In the genomic region with DNA sequence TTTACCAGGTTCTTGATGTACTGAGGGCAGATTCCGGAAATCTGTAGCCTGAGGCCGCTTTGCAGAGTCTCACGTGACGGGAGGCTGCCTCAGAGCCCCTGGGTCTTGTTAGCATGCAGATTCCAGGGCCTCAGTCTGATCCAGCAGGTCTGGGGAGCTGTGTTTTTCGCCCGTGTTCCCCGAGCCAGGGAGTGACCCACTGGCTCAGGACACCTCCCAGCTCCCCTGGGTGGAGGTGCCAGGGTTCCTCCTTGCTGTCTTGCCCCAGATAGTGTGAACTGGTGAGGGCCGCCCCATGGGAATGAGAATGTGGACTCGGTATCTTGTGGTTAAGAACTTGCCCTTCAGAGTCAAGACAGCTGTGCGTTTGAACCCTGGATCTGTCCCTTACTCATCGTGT, we compare ENCODE assay signal across 32 cellular contexts.
DNase-seq lines count a peak whose midpoint lies in the region; ATAC-seq, FAIRE-seq and TF ChIP-seq lines count a peak whose summit lies in the region.
"Had no signal": no experiment of that assay in that cellular context is flagged by ENCODE, and none has a peak within 500 bp of the region (broad histone marks: within the 10 kb centered on the region; RNA-seq: fewer than 3 reads in every experiment).

No MANE protein-coding gene starts in this region.

- no peaks in the 10 kb centered on the region for H3K79me1 ChIP-seq in neuronal stem cell (ENCODE audit: low read depth, low read length)

- H3K4me3 ChIP-seq in breast epithelium (no peak overlapping the region), mammary epithelial cell (replicated peaks in 1 of 3; ENCODE audit: insufficient read depth in 1 of 3, low read depth in 2 of 3, low read length in 3 of 3) (no peak overlapping the region), K562 (no peak overlapping the region), neuronal stem cell (ENCODE audit: low read length in 2 of 2) (no peak overlapping the region)
- H3K4me3 ChIP-seq: GM23338, left ventricle myocardium inferior, ovary, skin epidermis, testis, vagina had no signal

- H2AFZ ChIP-seq in mammary epithelial cell (ENCODE audit: low read depth, low read length) (no peak overlapping the region), K562 (ENCODE audit: low read depth, low read length) (no peak overlapping the region), neuronal stem cell (ENCODE audit: low read length) (no peak overlapping the region)
- H2AFZ ChIP-seq: GM23338 had no signal

- no peaks in the 10 kb centered on the region for H4K20me1 ChIP-seq in mammary epithelial cell (ENCODE audit: insufficient read depth, low read length)
- no peaks in the 10 kb centered on the region for H4K20me1 ChIP-seq in K562 (replicated peaks; ENCODE audit: control insufficient read depth, insufficient read depth, low read length)

- H3K23ac ChIP-seq in neuronal stem cell (ENCODE audit: low read depth, low read length, poor library complexity), result no peak overlapping the region

- POLR2A ChIA-PET in K562 (lab: Yijun Ruan, JAX), result interaction anchor here (0.7 kb wide), 1 partner anchor 10 kb away, joined by 3 read pairs; no protein-coding TSS in a partner anchor

- no peak overlapping the region for H3K4ac ChIP-seq in neuronal stem cell (ENCODE audit: low read length)

- no peaks in the 10 kb centered on the region for H3K36me3 Mint-ChIP-seq in activated T-cell treated with anti-CD3 and anti-CD28 coated beads, Interleukin-2, amount 50 U/mL, for 72 hours (ENCODE audit: insufficient read depth in 2 of 2)
- H3K36me3 Mint-ChIP-seq: mesothelial cell of epicardium had no signal

- no peak overlapping the region for H3K14ac ChIP-seq in neuronal stem cell (ENCODE audit: low read length)

- no peak overlapping the region for H2BK120ac ChIP-seq in neuronal stem cell (ENCODE audit: low read depth, low read length)

- in situ Hi-C loops in mammary epithelial cell (cut with MboI; ENCODE audit: low sequenced_read_pairs in 2 of 2), result no loop called here
- in situ Hi-C loops in K562 (cut with MboI), result no loop called here

- no peaks in the 10 kb centered on the region for H3K9me3 Mint-ChIP-seq in activated T-cell treated with anti-CD3 and anti-CD28 coated beads, Interleukin-2, amount 50 U/mL, for 72 hours
- H3K9me3 Mint-ChIP-seq: CD4-positive, CD25-positive, alpha-beta regulatory T cell; GM23338; naive thymus-derived CD4-positive, alpha-beta T cell; stimulated activated naive B cell treated with anti-CD40 and anti-IgM and Interleukin-4, amounts not matched to agents 10 μg/mL and 1 μg/mL and 100 μg/mL, for 72 hours had no signal

- no peaks in the 10 kb centered on the region for H3K4me1 Mint-ChIP-seq in activated T-cell treated with anti-CD3 and anti-CD28 coated beads, Interleukin-2, amount 50 U/mL, for 72 hours (ENCODE audit: low read depth)
- H3K4me1 Mint-ChIP-seq: naive thymus-derived CD4-positive, alpha-beta T cell; stimulated activated naive B cell treated with anti-CD40 and anti-IgM and Interleukin-4, amounts not matched to agents 10 μg/mL and 1 μg/mL and 100 μg/mL, for 72 hours had no signal

- H3K27me3 ChIP-seq in breast epithelium, result no peaks in the 10 kb centered on the region
- no peaks in the 10 kb centered on the region for H3K27me3 ChIP-seq in mammary epithelial cell (ENCODE audit: insufficient read depth, low read length)
- peaks cover 2 to 36% of the 10 kb centered on the region in 2 experiments; a peak in 3 of 5 replicates for H3K27me3 ChIP-seq in K562 (ENCODE audit: control insufficient read depth in 2 of 2, insufficient read depth in 2 of 2, low read length in 2 of 2)
- no peaks in the 10 kb centered on the region for H3K27me3 ChIP-seq in neuronal stem cell (ENCODE audit: control insufficient read depth in 3 of 3, insufficient read depth in 3 of 3, low read depth in 1 of 3, low read length in 3 of 3)
- H3K27me3 ChIP-seq: ovary, testis, vagina had no signal

- H4K91ac ChIP-seq in neuronal stem cell (ENCODE audit: low read depth, low read length, poor library complexity), result no peak overlapping the region

- CTCF ChIA-PET in mammary epithelial cell (lab: Charles Lee; ENCODE audit: low non-redundant PET), result no interaction called here
- CTCF ChIA-PET in K562 (lab: Yijun Ruan, JAX; ENCODE audit: low intra/inter-chr PET ratio), result no interaction called here

- no peak for FAIRE-seq in K562 (lab: Jason Lieb, UNC)
- FAIRE-seq: colon had no signal

- no peak for TF ChIP-seq CTCF in breast epithelium (IDR thresholded peaks at IDR 0.05)
- no peak for TF ChIP-seq CTCF in mammary epithelial cell (conservative IDR thresholded peaks at IDR 0.05 in 1 of 2, IDR thresholded peaks at IDR 0.05 in 1 of 2; ENCODE audit: extremely low read depth in 1 of 2, insufficient read depth in 1 of 2, low read depth in 1 of 2, low read length in 2 of 2)
- TF ChIP-seq CTCF in K562 (IDR thresholded peaks at IDR 0.05 in 2 of 3, conservative IDR thresholded peaks at IDR 0.05 in 1 of 3; ENCODE audit: insufficient read depth in 2 of 3, low read depth in 1 of 3, low read length in 3 of 3), result no peak

- H3K9me3 ChIP-seq in breast epithelium, result no peaks in the 10 kb centered on the region
- H3K9me3 ChIP-seq in mammary epithelial cell (replicated peaks; ENCODE audit: insufficient read depth, low read length), result no peaks in the 10 kb centered on the region
- no peaks in the 10 kb centered on the region for H3K9me3 ChIP-seq in K562 (replicated peaks; ENCODE audit: control insufficient read depth, insufficient read depth, low read depth, low read length)
- H3K9me3 ChIP-seq in neuronal stem cell (replicated peaks in 1 of 2; ENCODE audit: control insufficient read depth in 2 of 2, insufficient read depth in 1 of 2, low read depth in 1 of 2, low read length in 2 of 2), result no peaks in the 10 kb centered on the region
- H3K9me3 ChIP-seq: left ventricle myocardium inferior, ovary, testis, vagina had no signal

- TF ChIP-seq EP300 in K562 (IDR thresholded peaks at IDR 0.05; ENCODE audit: low read length), result no peak

- H3K4me2 ChIP-seq in mammary epithelial cell (ENCODE audit: insufficient read depth, low read depth, low read length) (no peak overlapping the region), K562 (ENCODE audit: insufficient read depth, low read length) (no peak overlapping the region), neuronal stem cell (ENCODE audit: insufficient read depth, low read length, poor library complexity, severe bottlenecking) (no peak overlapping the region)
- H3K4me2 ChIP-seq: GM23338 had no signal

- H3K4me3 Mint-ChIP-seq in activated T-cell treated with anti-CD3 and anti-CD28 coated beads, Interleukin-2, amount 50 U/mL, for 72 hours, result no peak overlapping the region
- H3K4me3 Mint-ChIP-seq: activated CD8-positive, alpha-beta T cell treated with anti-CD3 and anti-CD28 coated beads, Interleukin-2, amount 10 ng/mL, durations not matched to agents 7 days and 5 days; activated naive CD8-positive, alpha-beta T cell; CD4-positive, CD25-positive, alpha-beta regulatory T cell; GM23338; mesothelial cell of epicardium; naive thymus-derived CD4-positive, alpha-beta T cell; stimulated activated naive B cell treated with anti-CD40 and anti-IgM and Interleukin-4, amounts not matched to agents 10 μg/mL and 1 μg/mL and 100 μg/mL, for 72 hours had no signal

- H2AK5ac ChIP-seq in neuronal stem cell (ENCODE audit: low read depth, low read length), result no peak overlapping the region

- ATAC-seq in K562, result no peak
- no peak for ATAC-seq in activated T-cell treated with anti-CD3 and anti-CD28 coated beads, Interleukin-2, amount 50 U/mL, for 72 hours (replicated peaks in 1 of 2)
- ATAC-seq: activated CD8-positive, alpha-beta T cell treated with anti-CD3 and anti-CD28 coated beads, Interleukin-2, amount 10 ng/mL, durations not matched to agents 7 days and 5 days; GM23338; naive thymus-derived CD4-positive, alpha-beta T cell; stimulated activated naive B cell treated with anti-CD40 and anti-IgM and Interleukin-4, amounts not matched to agents 10 μg/mL and 1 μg/mL and 100 μg/mL, for 72 hours had no signal

- no peak for TF ChIP-seq RAD21 in K562 (CRISPR knock-in tag; conservative IDR thresholded peaks at IDR 0.05 in 1 of 2, IDR thresholded peaks at IDR 0.05 in 1 of 2)

- intact Hi-C loops in breast epithelium (cut with DNase I; ENCODE audit: low total_unique reads), result no loop called here
- intact Hi-C loops in mammary epithelial cell (cut with micrococcal nuclease), result no loop called here
- intact Hi-C loops in K562 (cut with micrococcal nuclease), result no loop called here

- H3K9ac ChIP-seq in mammary epithelial cell (ENCODE audit: insufficient read depth, low read length) (no peak overlapping the region), K562 (ENCODE audit: insufficient read depth in 1 of 2, low read depth in 2 of 2, low read length in 2 of 2) (no peak overlapping the region), neuronal stem cell (ENCODE audit: low read depth, low read length, poor library complexity) (no peak overlapping the region)

- no peaks in the 10 kb centered on the region for H3K27me3 Mint-ChIP-seq in activated T-cell treated with anti-CD3 and anti-CD28 coated beads, Interleukin-2, amount 50 U/mL, for 72 hours (ENCODE audit: low read depth)
- H3K27me3 Mint-ChIP-seq: activated naive CD8-positive, alpha-beta T cell; CD4-positive, CD25-positive, alpha-beta regulatory T cell; stimulated activated naive B cell treated with anti-CD40 and anti-IgM and Interleukin-4, amounts not matched to agents 10 μg/mL and 1 μg/mL and 100 μg/mL, for 72 hours had no signal

- WGBS in mammary epithelial cell (ENCODE audit: low coverage, missing lambda C conversion rate), result 96% methylated on average over 9 of the region's 11 CpGs
- 0% methylated on average over 10 of the region's 11 CpGs for WGBS in K562 (ENCODE audit: insufficient coverage, low coverage, missing lambda C conversion rate)
- WGBS in neuronal stem cell (ENCODE audit: extremely low coverage in 2 of 2, insufficient read length in 2 of 2, insufficient replicate concordance in 1 of 2), 2 donors, result no CpG with 5 or more reads among the region's 11 CpGs

- H2BK15ac ChIP-seq in neuronal stem cell (ENCODE audit: low read length), result no peak overlapping the region

- BruUV-seq in mammary epithelial cell (replicated peaks; lab: Mats Ljungman, UMichigan), result no TSS peak
- BruUV-seq in K562 (replicated peaks; lab: Mats Ljungman, UMichigan), result no TSS peak

- dilution Hi-C loops in mammary epithelial cell (cut with HindIII; ENCODE audit: low sequenced_read_pairs), result no loop called here

- H3K79me2 ChIP-seq in mammary epithelial cell (ENCODE audit: insufficient read depth, low read length), result no peaks in the 10 kb centered on the region
- H3K79me2 ChIP-seq in K562 (ENCODE audit: control insufficient read depth, insufficient read depth, low read length), result no peaks in the 10 kb centered on the region

- TF ChIP-seq POLR2A in breast epithelium (IDR thresholded peaks at IDR 0.05), result no peak
- TF ChIP-seq POLR2A in K562 (conservative IDR thresholded peaks at IDR 0.05), result no peak

- no peak overlapping the region for H2BK5ac ChIP-seq in neuronal stem cell (ENCODE audit: low read length)

- peak overlapping the region; percentile 84 to 90 for H3K27ac ChIP-seq in breast epithelium
- no peak overlapping the region for H3K27ac ChIP-seq in mammary epithelial cell (ENCODE audit: insufficient read depth, low read depth, low read length)
- H3K27ac ChIP-seq in K562 (ENCODE audit: extremely low read depth, low read depth, low read length), result no peak overlapping the region
- no peak overlapping the region for H3K27ac ChIP-seq in neuronal stem cell (replicated peaks; ENCODE audit: low read length)
- H3K27ac ChIP-seq: ovary, testis, vagina had no signal

- no peak overlapping the region for H2BK12ac ChIP-seq in neuronal stem cell (ENCODE audit: low read length)

- no peak overlapping the region for H4K8ac ChIP-seq in neuronal stem cell (ENCODE audit: low read depth, low read length)

- no peaks in the 10 kb centered on the region for H3K9me1 ChIP-seq in K562 (ENCODE audit: control insufficient read depth, insufficient read depth, low read length)

- H3K4me1 ChIP-seq in breast epithelium (no peaks in the 10 kb centered on the region), mammary epithelial cell (ENCODE audit: insufficient read depth, low read length) (peaks cover 26% of the 10 kb centered on the region), K562 (replicated peaks in 1 of 2; ENCODE audit: control insufficient read depth in 2 of 2, insufficient read depth in 2 of 2, low read length in 2 of 2) (no peaks in the 10 kb centered on the region), neuronal stem cell (ENCODE audit: control insufficient read depth in 2 of 2, insufficient read depth in 1 of 2, low read depth in 1 of 2, low read length in 2 of 2) (peaks cover 4 to 15% of the 10 kb centered on the region in 2 donors)

- H3K36me3 ChIP-seq in breast epithelium, result no peaks in the 10 kb centered on the region
- H3K36me3 ChIP-seq in mammary epithelial cell (ENCODE audit: insufficient read depth, low read length), result no peaks in the 10 kb centered on the region
- no peaks in the 10 kb centered on the region for H3K36me3 ChIP-seq in K562 (ENCODE audit: control insufficient read depth, insufficient read depth, low read length)
- H3K36me3 ChIP-seq in neuronal stem cell (replicated peaks in 1 of 2; ENCODE audit: control insufficient read depth in 2 of 2, insufficient read depth in 2 of 2, low read length in 2 of 2), result no peaks in the 10 kb centered on the region
- H3K36me3 ChIP-seq: left ventricle myocardium inferior, ovary, vagina had no signal

- H3K27ac Mint-ChIP-seq in activated T-cell treated with anti-CD3 and anti-CD28 coated beads, Interleukin-2, amount 50 U/mL, for 72 hours, result no peak overlapping the region
- H3K27ac Mint-ChIP-seq: activated CD8-positive, alpha-beta T cell treated with anti-CD3 and anti-CD28 coated beads, Interleukin-2, amount 10 ng/mL, durations not matched to agents 7 days and 5 days; activated naive CD8-positive, alpha-beta T cell; CD4-positive, CD25-positive, alpha-beta regulatory T cell; naive thymus-derived CD4-positive, alpha-beta T cell; stimulated activated naive B cell treated with anti-CD40 and anti-IgM and Interleukin-4, amounts not matched to agents 10 μg/mL and 1 μg/mL and 100 μg/mL, for 72 hours had no signal

- H3K18ac ChIP-seq in neuronal stem cell (ENCODE audit: low read length), result peak overlapping the region; percentile 48

- DNase-seq in breast epithelium (ENCODE audit: low spot score in 2 of 2), result peak in 1 of 2 donors; percentile 15
- no peak for DNase-seq in mammary epithelial cell
- no peak for DNase-seq in K562 (ENCODE audit: extremely low read depth in 1 of 4, low spot score in 3 of 4)
- DNase-seq in neuronal stem cell (ENCODE audit: low spot score), result no peak
- peak; percentile 38 for DNase-seq in ureter (ENCODE audit: low spot score)
- no peak for DNase-seq in midbrain (lab: John Stamatoyannopoulos, UW)
- no peak for DNase-seq in activated T-cell treated with anti-CD3 and anti-CD28 coated beads, Interleukin-2, amount 50 U/mL, for 72 hours
- DNase-seq in stimulated activated naive CD4-positive, alpha-beta T cell treated with Interleukin-2 at 50 U/mL for 16 hours (lab: John Stamatoyannopoulos, UW), result no peak
- DNase-seq: activated CD4-positive, alpha-beta T cell treated with anti-CD3 and anti-CD28 coated beads for 4 hours; activated CD8-positive, alpha-beta T cell treated with anti-CD3 and anti-CD28 coated beads, Interleukin-2, amount 10 ng/mL, durations not matched to agents 7 days and 5 days; activated T-cell treated with anti-CD3 and anti-CD28 coated beads for 4 hours; CD4-positive, CD25-positive, alpha-beta regulatory T cell; DMS79 treated with DMSO at 0.1 percent for 48 hours; effector CD4-positive, alpha-beta T cell; glutamatergic neuron; KBM-7; left ventricle myocardium inferior; naive thymus-derived CD4-positive, alpha-beta T cell; NCI-H1092; NCI-H1694 treated with DMSO at 0.1 percent for 48 hours; NCI-H446 treated with DMSO at 0.1 percent for 48 hours; ovary; retina; SHP77; stimulated activated naive B cell treated with anti-CD40 and anti-IgM and Interleukin-4, amounts not matched to agents 10 μg/mL and 1 μg/mL and 100 μg/mL, for 72 hours; testis had no signal

Comparison
In these comparisons a context has a peak if more than half of its experiments do, and no peak if none do; other contexts are left out.
1. H3K27ac ChIP-seq: peak in breast epithelium (2 of 2); none in mammary epithelial cell (single experiment), K562 (single experiment) and neuronal stem cell (single experiment).